9 cellular contexts compared by ENCODE assay signal in genomic region chr10:63003816-63004453, GRCh38.
DNase-seq lines count a peak whose midpoint lies in the region; ATAC-seq and TF ChIP-seq lines count a peak whose summit lies in the region.
"Had no signal": no experiment of that assay in that cellular context is flagged by ENCODE, and none has a peak within 500 bp of the region (broad histone marks: within the 10 kb centered on the region; RNA-seq: fewer than 3 reads in every experiment).

No MANE protein-coding gene starts in this region.

- no peaks in the 10 kb centered on the region for H3K9me3 Mint-ChIP-seq in activated CD4-positive, alpha-beta T cell treated with anti-CD3 and anti-CD28 coated beads for 36 hours (ENCODE audit: low read depth)
- no peaks in the 10 kb centered on the region for H3K9me3 Mint-ChIP-seq in activated CD4-positive, alpha-beta T cell treated with anti-CD3 and anti-CD28 coated beads, Interleukin-2, amount 10 ng/mL, durations not matched to agents 24 days and 14 days

- H3K27me3 Mint-ChIP-seq in activated CD4-positive, alpha-beta T cell treated with anti-CD3 and anti-CD28 coated beads for 36 hours, result peaks cover 26% of the 10 kb centered on the region
- peaks cover 16% of the 10 kb centered on the region for H3K27me3 Mint-ChIP-seq in activated CD4-positive, alpha-beta T cell treated with anti-CD3 and anti-CD28 coated beads, Interleukin-2, amount 10 ng/mL, durations not matched to agents 24 days and 14 days

- TF ChIP-seq CTCF in LNCaP clone FGC (IDR thresholded peaks at IDR 0.05; ENCODE audit: control insufficient read depth, extremely low read depth, insufficient read depth) (peak; percentile 44), testis (IDR thresholded peaks at IDR 0.05) (peak in 2 of 3 experiments; percentile 21 to 34)

- H3K4me3 Mint-ChIP-seq in activated CD4-positive, alpha-beta T cell treated with anti-CD3 and anti-CD28 coated beads for 36 hours, result no peak overlapping the region
- H3K4me3 Mint-ChIP-seq in activated CD4-positive, alpha-beta T cell treated with anti-CD3 and anti-CD28 coated beads, Interleukin-2, amount 10 ng/mL, durations not matched to agents 24 days and 14 days, result no peak overlapping the region

- no peaks in the 10 kb centered on the region for H3K36me3 Mint-ChIP-seq in activated CD4-positive, alpha-beta T cell treated with anti-CD3 and anti-CD28 coated beads for 36 hours (ENCODE audit: low read depth)
- no peaks in the 10 kb centered on the region for H3K36me3 Mint-ChIP-seq in activated CD4-positive, alpha-beta T cell treated with anti-CD3 and anti-CD28 coated beads, Interleukin-2, amount 10 ng/mL, durations not matched to agents 24 days and 14 days (ENCODE audit: low read depth)

- no peaks in the 10 kb centered on the region for H3K9me3 ChIP-seq in testis
- H3K9me3 ChIP-seq: tibial artery had no signal

- no peaks in the 10 kb centered on the region for H3K27me3 ChIP-seq in testis
- H3K27me3 ChIP-seq: tibial artery had no signal

- no peak overlapping the region for H3K27ac Mint-ChIP-seq in activated CD4-positive, alpha-beta T cell treated with anti-CD3 and anti-CD28 coated beads for 36 hours
- no peak overlapping the region for H3K27ac Mint-ChIP-seq in activated CD4-positive, alpha-beta T cell treated with anti-CD3 and anti-CD28 coated beads, Interleukin-2, amount 10 ng/mL, durations not matched to agents 24 days and 14 days

- intact Hi-C loops in activated CD4-positive, alpha-beta T cell treated with anti-CD3 and anti-CD28 coated beads for 36 hours (cut with DNase I, micrococcal nuclease), result no loop called here
- intact Hi-C loops in activated CD4-positive, alpha-beta T cell treated with anti-CD3 and anti-CD28 coated beads, Interleukin-2, amount 10 ng/mL, durations not matched to agents 24 days and 14 days (cut with micrococcal nuclease), result no loop called here
- intact Hi-C loops in testis (cut with DNase I; ENCODE audit: low total_unique reads), result no loop called here

- no peaks in the 10 kb centered on the region for H3K36me3 ChIP-seq in testis (ENCODE audit: low read depth, missing control alignments)
- H3K36me3 ChIP-seq: tibial artery had no signal

- no peak for DNase-seq in activated CD4-positive, alpha-beta T cell treated with anti-CD3 and anti-CD28 coated beads for 36 hours
- no peak for DNase-seq in activated CD4-positive, alpha-beta T cell treated with anti-CD3 and anti-CD28 coated beads, Interleukin-2, amount 10 ng/mL, durations not matched to agents 24 days and 14 days
- DNase-seq in LNCaP clone FGC (ENCODE audit: low read depth), result no peak
- DNase-seq in dermis blood vessel endothelial cell, result peak; percentile 19
- no peak for DNase-seq in testis
- no peak for DNase-seq in effector CD4-positive, alpha-beta T cell
- DNase-seq in pons (ENCODE audit: low spot score), result no peak
- DNase-seq: tibial artery had no signal

- peaks cover 13% of the 10 kb centered on the region for H3K4me1 Mint-ChIP-seq in activated CD4-positive, alpha-beta T cell treated with anti-CD3 and anti-CD28 coated beads for 36 hours
- peaks cover 4% of the 10 kb centered on the region for H3K4me1 Mint-ChIP-seq in activated CD4-positive, alpha-beta T cell treated with anti-CD3 and anti-CD28 coated beads, Interleukin-2, amount 10 ng/mL, durations not matched to agents 24 days and 14 days

- 60 to 68% methylated on average over 5 of the region's 5 CpGs for WGBS in testis, 2 donors

- no peak overlapping the region for H3K27ac ChIP-seq in testis
- H3K27ac ChIP-seq: tibial artery had no signal

- H3K4me3 ChIP-seq in LNCaP clone FGC (ENCODE audit: low read depth, low read length) (no peak overlapping the region), testis (no peak overlapping the region)
- H3K4me3 ChIP-seq: tibial artery had no signal

- POLR2A ChIA-PET in activated CD4-positive, alpha-beta T cell treated with anti-CD3 and anti-CD28 coated beads for 36 hours (lab: Charles Lee), result no interaction called here

- peak; percentile 39 for ATAC-seq in activated CD4-positive, alpha-beta T cell treated with anti-CD3 and anti-CD28 coated beads for 36 hours
- ATAC-seq in HG03571 (IDR thresholded peaks at IDR 0.05; ENCODE audit: unreplicated experiment), result no peak

- CTCF ChIA-PET in activated CD4-positive, alpha-beta T cell treated with anti-CD3 and anti-CD28 coated beads for 36 hours (lab: Charles Lee), result interaction anchor here (2.5 kb wide), 1 partner anchor 12 kb away, joined by 10 read pairs; no protein-coding TSS in a partner anchor

- H3K4me1 ChIP-seq in testis, result no peaks in the 10 kb centered on the region
- H3K4me1 ChIP-seq: tibial artery had no signal

- TF ChIP-seq POLR2A in testis (IDR thresholded peaks at IDR 0.05), result no peak
